Comparison of ENCODE assay signal across 1 cellular context in genomic region chr19:41311613-41312012, GRCh38.
TF ChIP-seq lines count a peak whose summit lies in the region.

No MANE protein-coding gene starts in this region.

TF ChIP-seq in WTC11, 78 proteins besides CTCF, POLR2A, EP300 and RAD21 (continued from another document):
- TF ChIP-seq MLX (CRISPR knock-in tag; IDR thresholded peaks at IDR 0.05) (no peak), SOX15 (CRISPR knock-in tag; IDR thresholded peaks at IDR 0.05) (no peak), SMAD4 (CRISPR knock-in tag; IDR thresholded peaks at IDR 0.05) (no peak), ZNF232 (CRISPR knock-in tag; IDR thresholded peaks at IDR 0.05) (no peak), ZNF532 (CRISPR knock-in tag; IDR thresholded peaks at IDR 0.05; ENCODE audit: borderline replicate concordance) (no peak), HMGA2 (CRISPR knock-in tag; IDR thresholded peaks at IDR 0.05) (no peak), ERG (CRISPR knock-in tag; IDR thresholded peaks at IDR 0.05) (no peak)
